Comparison of ENCODE assay signal across 28 cellular contexts in the genomic region with DNA sequence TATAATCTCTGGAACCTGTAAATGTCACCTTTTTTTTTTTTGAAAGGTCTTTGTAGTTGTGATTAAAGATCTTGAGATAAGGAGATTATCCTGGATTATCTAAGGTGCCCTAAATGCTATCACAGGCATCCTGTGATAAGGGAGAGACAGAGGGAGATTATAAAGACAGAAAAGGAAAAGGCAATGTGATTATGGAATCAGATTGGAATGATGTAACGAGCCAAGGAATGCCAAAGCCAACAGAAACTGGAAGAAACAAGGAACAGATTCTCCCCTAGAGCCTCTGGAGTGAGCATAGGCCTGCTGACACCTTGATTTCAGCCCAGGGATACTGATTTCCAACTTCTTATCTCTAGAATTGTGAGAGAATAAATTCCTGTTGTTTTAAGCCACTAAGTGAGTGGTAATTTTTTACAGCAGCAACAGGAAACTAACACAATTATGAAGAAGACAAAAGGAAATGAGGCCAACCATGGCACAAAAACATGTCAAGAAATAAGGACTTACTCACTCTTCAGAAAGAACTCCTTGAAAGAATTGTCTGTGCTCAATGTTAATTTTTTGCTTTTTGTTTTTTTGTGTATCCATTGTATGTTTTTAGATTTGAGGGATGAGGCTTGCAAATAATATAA.
"Had no signal": no experiment of that assay in that cellular context is flagged by ENCODE, and none has a peak within 500 bp of the region (broad histone marks: within the 10 kb centered on the region; RNA-seq: fewer than 3 reads in every experiment).

No MANE protein-coding gene starts in this region.

- H3K4me2 ChIP-seq: KMS-11 had no signal

- H3K27me3 ChIP-seq: brain microvascular endothelial cell, cardiac muscle cell had no signal

- H3K36me3 ChIP-seq: brain microvascular endothelial cell, cardiac muscle cell, SJSA1 had no signal

- H3K27ac ChIP-seq: brain microvascular endothelial cell, cardiac muscle cell, KMS-11, SJSA1 had no signal

- H3K9ac ChIP-seq: KMS-11 had no signal

- ATAC-seq: activated T-helper 17 cell treated with anti-CD3 and anti-CD28 coated beads, Interleukin-2, amount 50 U/mL, for 72 hours; PC-3; SK-N-SH treated with all-trans-retinoic acid at 6 μM for 48 hours had no signal

- DNase-seq: activated CD4-positive, alpha-beta T cell treated with anti-CD3 and anti-CD28 coated beads for 48 hours; activated CD4-positive, alpha-beta T cell treated with anti-CD3 and anti-CD28 coated beads, Interleukin-2, amount 50 U/mL, for 48 hours; activated CD4-positive, CD25-positive, alpha-beta regulatory T cell treated with anti-CD3 and anti-CD28 coated beads, Interleukin-2, amount 50 U/mL, for 72 hours; activated CD8-positive, alpha-beta memory T cell treated with anti-CD3 and anti-CD28 coated beads for 24 hours; activated gamma-delta T cell; activated naive CD4-positive, alpha-beta T cell treated with anti-CD3 and anti-CD28 coated beads for 36 hours; activated T-cell treated with anti-CD3 and anti-CD28 coated beads for 4 hours; activated T-cell treated with anti-CD3 and anti-CD28 coated beads, Interleukin-2, amount 50 U/mL, for 48 hours; amygdala; brain microvascular endothelial cell; NCI-H1092; NCI-H1417 treated with DMSO at 0.1 percent for 48 hours; NCI-H1694; NCI-H2029; NCI-H2107; NCI-H2171 treated with DMSO at 0.1 percent for 48 hours; NCI-H226; NCI-H510A; NCI-H526 treated with DMSO at 0.1 percent for 48 hours; PC-3; SHP77 had no signal

- H3K4me1 Mint-ChIP-seq: activated T-helper 17 cell treated with anti-CD3 and anti-CD28 coated beads, Interleukin-2, amount 50 U/mL, for 72 hours had no signal

- H3K27ac Mint-ChIP-seq: activated naive CD4-positive, alpha-beta T cell treated with anti-CD3 and anti-CD28 coated beads for 36 hours; activated naive CD8-positive, alpha-beta T cell; activated T-helper 17 cell treated with anti-CD3 and anti-CD28 coated beads, Interleukin-2, amount 50 U/mL, for 72 hours; T-helper 1 cell treated with Interleukin-12 subunit alpha and Interleukin-12 subunit beta and Interleukin-4 antibody, amounts not matched to agents 30 μg/mL and 1 μg/mL, for 36 hours had no signal

- H3K9me3 ChIP-seq: SJSA1 had no signal

- H3K9me3 Mint-ChIP-seq: T-helper 1 cell treated with Interleukin-12 subunit alpha and Interleukin-12 subunit beta and Interleukin-4 antibody, amounts not matched to agents 30 μg/mL and 1 μg/mL, for 36 hours had no signal

- H3K4me3 Mint-ChIP-seq: activated naive CD4-positive, alpha-beta T cell treated with anti-CD3 and anti-CD28 coated beads for 36 hours; activated naive CD8-positive, alpha-beta T cell; activated T-helper 17 cell treated with anti-CD3 and anti-CD28 coated beads, Interleukin-2, amount 50 U/mL, for 72 hours; T-helper 1 cell treated with Interleukin-12 subunit alpha and Interleukin-12 subunit beta and Interleukin-4 antibody, amounts not matched to agents 30 μg/mL and 1 μg/mL, for 36 hours had no signal

- H3K36me3 Mint-ChIP-seq: activated naive CD8-positive, alpha-beta T cell had no signal

- H3K4me3 ChIP-seq: cardiac muscle cell, SJSA1 had no signal

- H3K4me1 ChIP-seq: SJSA1 had no signal
